In genomic region chr12:116157845-116158267, GRCh38 we compare ENCODE assay signal across 16 cellular contexts.
DNase-seq lines count a peak whose midpoint lies in the region; FAIRE-seq and TF ChIP-seq lines count a peak whose summit lies in the region.
"Had no signal": no experiment of that assay in that cellular context is flagged by ENCODE, and none has a peak within 500 bp of the region (broad histone marks: within the 10 kb centered on the region; RNA-seq: fewer than 3 reads in every experiment).

No MANE protein-coding gene starts in this region.

- intact Hi-C loops in endothelial cell of umbilical vein (cut with micrococcal nuclease) = no loop called here
- intact Hi-C loops in PC-9 (cut with micrococcal nuclease; ENCODE audit: unreplicated experiment) = no loop called here

- H3K27me3 ChIP-seq in H9 (ENCODE audit: insufficient read depth, low read length) (no peaks in the 10 kb centered on the region), endothelial cell of umbilical vein (ENCODE audit: control insufficient read depth in 2 of 2, insufficient read depth in 2 of 2, low read length in 2 of 2) (no peaks in the 10 kb centered on the region), PC-9 (ENCODE audit: insufficient read depth, low read depth) (no peaks in the 10 kb centered on the region)
- H3K27me3 ChIP-seq: BE2C, right atrium auricular region, testis had no signal

- H3K79me2 ChIP-seq in H9 (ENCODE audit: insufficient read depth, low read length) (peaks cover 10% of the 10 kb centered on the region; the same call in 1 of the 2 replicates), endothelial cell of umbilical vein (ENCODE audit: control insufficient read depth, insufficient read depth, low read length) (peaks cover 73% of the 10 kb centered on the region), PC-9 (ENCODE audit: low read depth) (peaks cover 99% of the 10 kb centered on the region)

- H3K36me3 ChIP-seq in endothelial cell of umbilical vein (ENCODE audit: control insufficient read depth in 2 of 2, extremely low read depth in 1 of 2, insufficient read depth in 2 of 2, low read length in 2 of 2) = no peaks in the 10 kb centered on the region
- H3K36me3 ChIP-seq in PC-9 (ENCODE audit: low read depth) = no peaks in the 10 kb centered on the region
- H3K36me3 ChIP-seq: BE2C, right atrium auricular region had no signal

- H3K4me3 Mint-ChIP-seq in H9 = no peak overlapping the region
- H3K4me3 Mint-ChIP-seq in immature natural killer cell = peak overlapping the region in 1 of 5 donors; percentile 1

- H3K4me2 ChIP-seq in H9 (ENCODE audit: insufficient read depth, insufficient read length, low read length) = no peak overlapping the region
- H3K4me2 ChIP-seq in endothelial cell of umbilical vein (ENCODE audit: insufficient read depth, low read length) = no peak overlapping the region
- no peak overlapping the region for H3K4me2 ChIP-seq in PC-9

- no peak overlapping the region for H3K9ac ChIP-seq in H9 (ENCODE audit: extremely low read depth, insufficient read length, low read length)
- H3K9ac ChIP-seq in endothelial cell of umbilical vein (replicated peaks; ENCODE audit: extremely low read depth, insufficient read depth, low read length) = no peak overlapping the region

- POLR2A ChIA-PET in endothelial cell of umbilical vein (lab: Charles Lee) = no interaction called here
- POLR2A ChIA-PET in PC-9 (lab: Charles Lee; ENCODE audit: unreplicated experiment) = no interaction called here

- H3K56ac ChIP-seq in H9 (ENCODE audit: insufficient read length, low read depth, low read length) = no peak overlapping the region

- H2AFZ ChIP-seq in H9 (ENCODE audit: low read length) (no peak overlapping the region), endothelial cell of umbilical vein (ENCODE audit: low read depth, low read length) (no peak overlapping the region), PC-9 (no peak overlapping the region)

- H3K14ac ChIP-seq in H9 (ENCODE audit: insufficient read depth, low read length) = no peak overlapping the region

- no peak overlapping the region for H2BK120ac ChIP-seq in H9 (ENCODE audit: low read depth, low read length, poor library complexity, severe bottlenecking)

- no peaks in the 10 kb centered on the region for H3K36me3 Mint-ChIP-seq in H9 (ENCODE audit: insufficient read depth in 1 of 3, low read depth in 3 of 3)
- H3K36me3 Mint-ChIP-seq in immature natural killer cell = no peaks in the 10 kb centered on the region

- H3K27me3 Mint-ChIP-seq in H9 (ENCODE audit: low read depth) (no peaks in the 10 kb centered on the region), immature natural killer cell (ENCODE audit: low read depth in 3 of 3) (peaks cover 0 to 1% (median 0%) of the 10 kb centered on the region in 3 donors)

- peaks cover 3% of the 10 kb centered on the region for H3K4me1 ChIP-seq in H9 (ENCODE audit: insufficient read depth, low read length)
- H3K4me1 ChIP-seq in endothelial cell of umbilical vein (ENCODE audit: control insufficient read depth, extremely low read depth, insufficient read depth, low read length) = peaks cover 5% of the 10 kb centered on the region
- H3K4me1 ChIP-seq in PC-9 (replicated peaks; ENCODE audit: insufficient read depth) = peaks cover 32% of the 10 kb centered on the region

- no CpG with 5 or more reads among the region's 5 CpGs for WGBS in H9 (ENCODE audit: extremely low coverage, insufficient read length, low lambda C conversion rate)

- BruUV-seq in endothelial cell of umbilical vein (replicated peaks; lab: Mats Ljungman, UMichigan) (no TSS peak), PC-9 (replicated peaks; lab: Mats Ljungman, UMichigan) (no TSS peak)

- H3K9me3 Mint-ChIP-seq in H9 (no peaks in the 10 kb centered on the region), immature natural killer cell (no peaks in the 10 kb centered on the region)

- peaks cover 2% of the 10 kb centered on the region for H3K79me1 ChIP-seq in H9 (ENCODE audit: insufficient read depth, low read depth, low read length, poor library complexity, severe bottlenecking)

- H3K27ac ChIP-seq in H9 (ENCODE audit: insufficient read length, low read depth, low read length) = no peak overlapping the region
- H3K27ac ChIP-seq in endothelial cell of umbilical vein (ENCODE audit: insufficient read depth, low read depth, low read length) = no peak overlapping the region
- H3K27ac ChIP-seq in PC-9 = no peak overlapping the region
- H3K27ac ChIP-seq: right atrium auricular region had no signal

- no peak overlapping the region for H2BK12ac ChIP-seq in H9 (ENCODE audit: insufficient read length, low read depth, low read length)

- no peak overlapping the region for H3T11ph ChIP-seq in H9 (ENCODE audit: low read length)

- H4K91ac ChIP-seq in H9 (ENCODE audit: insufficient read length, low read depth, low read length) = no peak overlapping the region

- H3K23ac ChIP-seq in H9 (ENCODE audit: insufficient read length, low read depth, low read length) = no peak overlapping the region

- no peaks in the 10 kb centered on the region for H3K23me2 ChIP-seq in H9 (ENCODE audit: insufficient read length, low read depth, low read length, poor library complexity, severe bottlenecking)

- H3K4me1 Mint-ChIP-seq in H9 (peaks cover 60 to 75% of the 10 kb centered on the region in 2 experiments), immature natural killer cell (peaks cover 45 to 74% of the 10 kb centered on the region in 2 donors)

- no peak for TF ChIP-seq POLR2A in endothelial cell of umbilical vein (IDR thresholded peaks at IDR 0.05; ENCODE audit: low read depth, low read length)

- no peak overlapping the region for H3K4ac ChIP-seq in H9 (ENCODE audit: low read depth, low read length)

- dilution Hi-C loops in endothelial cell of umbilical vein (cut with MboI; ENCODE audit: extremely low pct_ligation_motif_present, low sequenced_read_pairs) = no loop called here

- H3K4me3 ChIP-seq in endothelial cell of umbilical vein (replicated peaks in 1 of 3; ENCODE audit: insufficient read depth in 1 of 3, low read depth in 1 of 3, low read length in 3 of 3) (no peak overlapping the region), PC-9 (no peak overlapping the region)
- H3K4me3 ChIP-seq: right atrium auricular region, testis had no signal

- H2BK20ac ChIP-seq in H9 (ENCODE audit: low read depth, low read length, poor library complexity, severe bottlenecking) = no peak overlapping the region

- no peak overlapping the region for H2BK5ac ChIP-seq in H9 (ENCODE audit: insufficient read length, low read length)

- no peak overlapping the region for H2BK15ac ChIP-seq in H9 (ENCODE audit: low read depth, low read length)

- H3K27ac Mint-ChIP-seq in H9 (peak overlapping the region in 2 of 3 experiments; percentile 50 to 80; a peak in 5 of 7 replicates), immature natural killer cell (peak overlapping the region in 3 of 6 donors; percentile 18 to 35 (median 23))

- CTCF ChIA-PET in endothelial cell of umbilical vein (lab: Charles Lee) (no interaction called here), PC-9 (lab: Charles Lee) (no interaction called here)

- no peak for FAIRE-seq in endothelial cell of umbilical vein (lab: Jason Lieb, UNC)
- FAIRE-seq: islet of Langerhans had no signal

- DNase-seq in COR-L47 (lab: John Stamatoyannopoulos, UW) (peak; percentile 53), H9 (no peak), NCI-H748 (lab: John Stamatoyannopoulos, UW; ENCODE audit: unreplicated experiment) (peak; percentile 75), endothelial cell of umbilical vein (ENCODE audit: low read depth, low spot score) (peak; percentile 61), PC-9 (no peak), immature natural killer cell (no peak), midbrain (lab: John Stamatoyannopoulos, UW) (no peak)
- DNase-seq: aorta; BE2C; cortex of kidney; DND-41; NCI-H187 treated with DMSO at 0.1 percent for 48 hours; stimulated activated CD4-positive, alpha-beta T cell treated with anti-CD3 and anti-CD28 coated beads, Interleukin-1b, Interleukin-23, amount 100 ng/mL, for 48 hours; testis had no signal

- peaks cover 3% of the 10 kb centered on the region for H3K9me1 ChIP-seq in endothelial cell of umbilical vein (replicated peaks; ENCODE audit: control insufficient read depth, extremely low read depth, insufficient read depth, low read length)

- no peak for TF ChIP-seq CTCF in H9 (conservative IDR thresholded peaks at IDR 0.05)
- TF ChIP-seq CTCF in endothelial cell of umbilical vein (IDR thresholded peaks at IDR 0.05; ENCODE audit: extremely low read depth in 1 of 2, insufficient read depth in 1 of 2, low read depth in 1 of 2, low read length in 2 of 2) = no peak
- TF ChIP-seq CTCF in PC-9 (conservative IDR thresholded peaks at IDR 0.05) = no peak

- no peaks in the 10 kb centered on the region; the same call in 1 of the 2 replicates for H3K9me2 ChIP-seq in PC-9 (ENCODE audit: insufficient read depth)

- H4K20me1 ChIP-seq in H9 (ENCODE audit: control insufficient read depth, insufficient read depth, insufficient read length) (no peaks in the 10 kb centered on the region), endothelial cell of umbilical vein (replicated peaks; ENCODE audit: control insufficient read depth, extremely low read depth, insufficient read depth, low read length) (peaks cover 38% of the 10 kb centered on the region), PC-9 (ENCODE audit: insufficient read depth) (peaks cover 27% of the 10 kb centered on the region)

- no peak overlapping the region for H2AK5ac ChIP-seq in H9 (ENCODE audit: insufficient read length, low read length)

- peaks cover 22% of the 10 kb centered on the region for H3F3A ChIP-seq in PC-9 (ENCODE audit: insufficient read depth, low read depth)

- no peak overlapping the region for H4K8ac ChIP-seq in H9 (replicated peaks; ENCODE audit: insufficient read length, low read depth, low read length)

- H3K18ac ChIP-seq in H9 (ENCODE audit: insufficient read length, low read depth, low read length) = no peak overlapping the region

- H3K9me3 ChIP-seq in H9 (ENCODE audit: control insufficient read depth, low read depth, low read length) (no peaks in the 10 kb centered on the region), endothelial cell of umbilical vein (replicated peaks; ENCODE audit: control insufficient read depth, insufficient read depth, low read length) (no peaks in the 10 kb centered on the region), PC-9 (ENCODE audit: insufficient read depth, low read depth) (no peaks in the 10 kb centered on the region)
- H3K9me3 ChIP-seq: BE2C, right atrium auricular region, testis had no signal

- no peak overlapping the region for H4K5ac ChIP-seq in H9 (ENCODE audit: insufficient read length, low read depth, low read length)

TF ChIP-seq in endothelial cell of umbilical vein, 7 proteins besides CTCF, POLR2A, EP300 and RAD21 (continues in another document):
- TF ChIP-seq FOS (IDR thresholded peaks at IDR 0.05; ENCODE audit: borderline replicate concordance, insufficient read depth, low read length) (no peak), MYC (IDR thresholded peaks at IDR 0.05; ENCODE audit: low read depth, low read length) (no peak), MAX (IDR thresholded peaks at IDR 0.05; ENCODE audit: insufficient read depth, insufficient read length) (no peak), JUN (IDR thresholded peaks at IDR 0.05; ENCODE audit: borderline replicate concordance, insufficient read depth, insufficient read length, low read depth) (no peak)

Comparison
In these comparisons a context has a peak if more than half of its experiments do, and no peak if none do; other contexts are left out.
1. DNase-seq: peak in COR-L47 (single experiment), NCI-H748 (single experiment) and endothelial cell of umbilical vein (single experiment); none in H9 (single experiment), PC-9 (0 of 2), immature natural killer cell (0 of 3) and midbrain (single experiment).